In the genomic region with DNA sequence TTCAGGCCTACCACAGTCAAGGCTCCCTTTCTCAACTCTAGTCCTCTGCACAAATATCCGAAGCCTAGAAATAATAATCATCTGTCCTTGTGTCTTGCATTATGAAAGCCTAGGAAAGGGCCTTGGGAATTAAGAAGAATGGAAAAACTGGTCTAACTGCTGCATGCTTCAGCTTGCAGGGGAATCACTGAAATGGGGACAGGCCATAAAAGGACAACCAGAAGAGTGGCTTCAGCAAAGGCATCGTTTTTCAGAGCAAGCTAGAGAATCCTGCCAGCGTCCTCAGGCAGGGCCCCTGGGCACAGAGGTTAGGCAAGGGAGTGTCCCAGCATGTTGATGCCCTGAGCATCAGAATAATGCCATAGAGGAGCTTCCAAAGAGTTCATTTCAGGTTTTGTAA, we compare ENCODE assay signal across 25 cellular contexts. TPM values are rescaled to one million over a fixed set of nuclear protein-coding genes. Genes with fewer than 3 reads are reported as not detected.
DNase-seq lines count a peak whose midpoint lies in the region; ATAC-seq and TF ChIP-seq lines count a peak whose summit lies in the region.
"Had no signal": no experiment of that assay in that cellular context is flagged by ENCODE, and none has a peak within 500 bp of the region (broad histone marks: within the 10 kb centered on the region; RNA-seq: fewer than 3 reads in every experiment).

No MANE protein-coding gene starts in this region.

- H3K4me1 ChIP-seq in PC-9 (replicated peaks; ENCODE audit: insufficient read depth): peaks cover 33% of the 10 kb centered on the region
- H3K4me1 ChIP-seq: BLaER1 had no signal

- peak overlapping the region; percentile 66 for H3K27ac Mint-ChIP-seq in mesothelial cell of epicardium
- H3K27ac Mint-ChIP-seq: CD4-positive, alpha-beta T cell had no signal

- H3K27me3 Mint-ChIP-seq in mesothelial cell of epicardium (ENCODE audit: low read depth): no peaks in the 10 kb centered on the region
- H3K27me3 Mint-ChIP-seq: CD4-positive, alpha-beta T cell had no signal

- H2AFZ ChIP-seq in PC-9: 0 out of 2 replicates have a peak overlapping the region, but pooled peaks have one; percentile 57

- H3K4me3 Mint-ChIP-seq in mesothelial cell of epicardium: no peak overlapping the region
- H3K4me3 Mint-ChIP-seq: CD4-positive, alpha-beta T cell had no signal

- H3K27me3 ChIP-seq in PC-9 (ENCODE audit: insufficient read depth, low read depth): no peaks in the 10 kb centered on the region
- H3K27me3 ChIP-seq: BLaER1 had no signal

- intact Hi-C loops in PC-9 (cut with micrococcal nuclease; ENCODE audit: unreplicated experiment): loop anchor here (5.0 kb wide), 2 partner anchors 63 to 768 kb away; a partner anchor contains a TSS

- peaks cover 11% of the 10 kb centered on the region for H3K36me3 Mint-ChIP-seq in mesothelial cell of epicardium

- CTCF ChIA-PET in PC-9 (lab: Charles Lee): interaction anchor here (0.6 kb wide), 1 partner anchor 287 kb away, joined by 3 read pairs; no protein-coding TSS in a partner anchor

- no peak overlapping the region for H3K4me3 ChIP-seq in PC-9
- H3K4me3 ChIP-seq: BLaER1, GM12878 had no signal

- H3F3A ChIP-seq in PC-9 (ENCODE audit: insufficient read depth, low read depth): peaks cover 20% of the 10 kb centered on the region; the same call in 1 of the 2 replicates

- no peaks in the 10 kb centered on the region for H3K79me2 ChIP-seq in PC-9 (ENCODE audit: low read depth)

- no peaks in the 10 kb centered on the region for H3K9me2 ChIP-seq in PC-9 (ENCODE audit: insufficient read depth)

- H3K4me2 ChIP-seq in PC-9: peak overlapping the region; percentile 15
- H3K4me2 ChIP-seq: BLaER1 had no signal

- H3K4me1 Mint-ChIP-seq in mesothelial cell of epicardium: peaks cover 15% of the 10 kb centered on the region

- TF ChIP-seq CTCF in PC-9 (conservative IDR thresholded peaks at IDR 0.05) (no peak), mesothelial cell of epicardium (IDR thresholded peaks at IDR 0.05; ENCODE audit: unreplicated experiment) (no peak)

- POLR2A ChIA-PET in PC-9 (lab: Charles Lee; ENCODE audit: unreplicated experiment): interaction anchor here (0.7 kb wide), 1 partner anchor 408 kb away, joined by 5 read pairs; no protein-coding TSS in a partner anchor

- peaks cover 18% of the 10 kb centered on the region for H3K9me3 Mint-ChIP-seq in mesothelial cell of epicardium
- H3K9me3 Mint-ChIP-seq: CD4-positive, alpha-beta T cell had no signal

- H3K36me3 ChIP-seq in PC-9 (ENCODE audit: low read depth): no peaks in the 10 kb centered on the region

- ATAC-seq in GM19395 (IDR thresholded peaks at IDR 0.05; ENCODE audit: unreplicated experiment): no peak
- ATAC-seq: GM12878, HCT116, Panc1, Right ventricle myocardium inferior had no signal

- no TSS peak for BruUV-seq in PC-9 (replicated peaks; lab: Mats Ljungman, UMichigan)

- peak overlapping the region; percentile 52 for H3K27ac ChIP-seq in PC-9
- peak overlapping the region; percentile 24 for H3K27ac ChIP-seq in epithelial cell of prostate
- H3K27ac ChIP-seq: BLaER1 had no signal

- no peaks in the 10 kb centered on the region; the same call in 1 of the 2 replicates for H4K20me1 ChIP-seq in PC-9 (ENCODE audit: insufficient read depth)
- H4K20me1 ChIP-seq: BLaER1 had no signal

- DNase-seq in HPDE6-E6E7 (ENCODE audit: extremely low spot score): peak; percentile 33
- DNase-seq in PC-9: peak; percentile 18 to 63
- no peak for DNase-seq in epithelial cell of prostate (ENCODE audit: low read depth, low spot score)
- DNase-seq in mesothelial cell of epicardium (ENCODE audit: low spot score in 2 of 2, unreplicated experiment in 2 of 2): no peak
- no peak for DNase-seq in activated CD4-positive, alpha-beta T cell treated with anti-CD3 and anti-CD28 coated beads, Interleukin-2, amount 50 U/mL, for 48 hours
- DNase-seq in KG1 (lab: John Stamatoyannopoulos, UW): no peak
- no peak for DNase-seq in T-helper 9 cell
- DNase-seq: CD4-positive, alpha-beta T cell; COR-L47; DMS 273 treated with DMSO at 0.1 percent for 48 hours; DMS79 treated with DMSO at 0.1 percent for 48 hours; GOT3; IMR-90; NCI-H1417; NCI-H187; NCI-H748 treated with DMSO at 0.1 percent for 48 hours; NK-92 treated with Interleukin-12 subunit alpha and Interleukin-12 subunit beta, amount 100 ng/mL, for 24 hours had no signal

- no peaks in the 10 kb centered on the region for H3K9me3 ChIP-seq in PC-9 (ENCODE audit: insufficient read depth, low read depth)

RNA-seq across cellular contexts. Expression of a gene that starts 13.2 kb away (rescaled TPM):
- total RNA-seq in PC-9 (2021): not detected in 2 replicates
- 0.16 to 0.24 TPM in 2 of 3 replicates, not detected in the other for total RNA-seq in mesothelial cell of epicardium
- total RNA-seq: A673; CD4-positive, alpha-beta T cell; GM12878; IMR-90; NCI-H460; Right ventricle myocardium inferior had no signal

RNA-seq across cellular contexts. Expression of a gene that starts 17.2 kb away (rescaled TPM):
- total RNA-seq in PC-9 (2021): 39.4 and 41.7 TPM in 2 replicates
- 53.2 to 54.7 TPM (median 53.6 TPM) in 3 replicates for total RNA-seq in mesothelial cell of epicardium

Comparison
In these comparisons a context has a peak if more than half of its experiments do, and no peak if none do; other contexts are left out.
1. DNase-seq: peak in HPDE6-E6E7 (single experiment) and PC-9 (2 of 2); none in epithelial cell of prostate (single experiment), mesothelial cell of epicardium (0 of 2), activated CD4-positive, alpha-beta T cell treated with anti-CD3 and anti-CD28 coated beads, Interleukin-2, amount 50 U/mL, for 48 hours (0 of 2), KG1 (single experiment) and T-helper 9 cell (single experiment).